Comparison of ENCODE assay signal across 12 cellular contexts in the genomic region with DNA sequence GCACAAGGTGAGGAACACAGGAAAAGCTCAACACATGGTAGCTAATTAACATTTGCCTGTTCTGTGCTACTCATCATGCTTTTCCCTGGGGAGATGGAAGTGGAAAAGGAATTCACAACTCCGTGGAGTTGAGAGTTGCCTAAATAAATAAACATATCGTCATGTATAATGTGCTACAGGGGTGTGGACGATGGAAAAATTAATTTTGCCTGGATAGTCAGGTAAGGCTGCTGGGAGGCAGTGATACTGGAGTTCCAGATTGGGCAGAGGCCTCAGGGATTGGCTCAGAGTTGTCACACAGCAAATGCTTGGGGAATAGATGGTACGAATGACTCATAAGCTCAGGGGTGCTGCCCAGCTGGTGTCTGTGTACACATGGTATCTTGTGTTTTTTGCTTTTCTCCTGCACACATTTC. TPM values are rescaled to one million over a fixed set of nuclear protein-coding genes. Genes with fewer than 3 reads are reported as not detected.
DNase-seq lines count a peak whose midpoint lies in the region; ATAC-seq, FAIRE-seq and TF ChIP-seq lines count a peak whose summit lies in the region.
"Had no signal": no experiment of that assay in that cellular context is flagged by ENCODE, and none has a peak within 500 bp of the region (broad histone marks: within the 10 kb centered on the region; RNA-seq: fewer than 3 reads in every experiment).

No MANE protein-coding gene starts in this region.

- H3K4me1 ChIP-seq in kidney (ENCODE audit: control insufficient read depth in 1 of 2, insufficient read depth in 1 of 2, low read depth in 1 of 2, low read length in 2 of 2): peaks cover 6 to 7% of the 10 kb centered on the region in 2 donors
- H3K4me1 ChIP-seq: BE2C had no signal

- no peak for TF ChIP-seq CTCF in kidney (IDR thresholded peaks at IDR 0.05; ENCODE audit: borderline replicate concordance, extremely low read depth, insufficient read depth)

- H3K27me3 Mint-ChIP-seq in activated CD4-positive, alpha-beta T cell treated with anti-CD3 and anti-CD28 coated beads for 36 hours: peaks cover 18% of the 10 kb centered on the region
- H3K27me3 Mint-ChIP-seq in stimulated activated naive B cell treated with anti-CD40 and anti-IgM and Interleukin-4, amounts not matched to agents 10 μg/mL and 1 μg/mL and 100 μg/mL, for 72 hours: no peaks in the 10 kb centered on the region

- no peak overlapping the region for H3K9ac ChIP-seq in kidney (ENCODE audit: low read length in 2 of 2)

- H3K27ac Mint-ChIP-seq in activated CD4-positive, alpha-beta T cell treated with anti-CD3 and anti-CD28 coated beads for 36 hours: no peak overlapping the region
- H3K27ac Mint-ChIP-seq in stimulated activated naive B cell treated with anti-CD40 and anti-IgM and Interleukin-4, amounts not matched to agents 10 μg/mL and 1 μg/mL and 100 μg/mL, for 72 hours: peak overlapping the region; percentile 70

- DNase-seq in activated CD4-positive, alpha-beta T cell treated with anti-CD3 and anti-CD28 coated beads for 36 hours: peak; percentile 16
- DNase-seq in activated CD4-positive, alpha-beta T cell treated with anti-CD3 and anti-CD28 coated beads for 4 hours: no peak
- DNase-seq in NCI-H446 treated with DMSO at 0.1 percent for 48 hours (lab: John Stamatoyannopoulos, UW) (peak; percentile 14), fibroblast of gingiva (ENCODE audit: low read depth) (peak; percentile 38), cerebellar cortex (ENCODE audit: low spot score) (no peak), kidney (no peak)
- no peak for DNase-seq in stimulated activated naive B cell treated with anti-CD40 and anti-IgM and Interleukin-4, amounts not matched to agents 10 μg/mL and 1 μg/mL and 100 μg/mL, for 72 hours
- DNase-seq: amygdala; BE2C; left cardiac atrium; stimulated activated CD4-positive, alpha-beta T cell treated with anti-CD3 and anti-CD28 coated beads, Interleukin-4, amount 100 ng/mL, for 4 hours had no signal

- intact Hi-C loops in activated CD4-positive, alpha-beta T cell treated with anti-CD3 and anti-CD28 coated beads for 36 hours (cut with DNase I, micrococcal nuclease): no loop called here
- intact Hi-C loops in kidney (cut with DNase I): no loop called here

- ATAC-seq in activated CD4-positive, alpha-beta T cell treated with anti-CD3 and anti-CD28 coated beads for 36 hours: no peak
- ATAC-seq in stimulated activated naive B cell treated with anti-CD40 and anti-IgM and Interleukin-4, amounts not matched to agents 10 μg/mL and 1 μg/mL and 100 μg/mL, for 72 hours (replicated peaks): peak in 1 of 2 donors; percentile 17
- no peak for ATAC-seq in GM19035 (IDR thresholded peaks at IDR 0.05; ENCODE audit: unreplicated experiment)
- ATAC-seq: left cardiac atrium had no signal

- H3K4me3 Mint-ChIP-seq in activated CD4-positive, alpha-beta T cell treated with anti-CD3 and anti-CD28 coated beads for 36 hours: no peak overlapping the region
- H3K4me3 Mint-ChIP-seq in stimulated activated naive B cell treated with anti-CD40 and anti-IgM and Interleukin-4, amounts not matched to agents 10 μg/mL and 1 μg/mL and 100 μg/mL, for 72 hours: no peak overlapping the region

- no peak overlapping the region for H3K27ac ChIP-seq in kidney (ENCODE audit: low read depth in 2 of 2, low read length in 2 of 2)

- no peaks in the 10 kb centered on the region for H3K36me3 Mint-ChIP-seq in activated CD4-positive, alpha-beta T cell treated with anti-CD3 and anti-CD28 coated beads for 36 hours (ENCODE audit: low read depth)
- peaks cover 1 to 2% of the 10 kb centered on the region in 2 donors for H3K36me3 Mint-ChIP-seq in stimulated activated naive B cell treated with anti-CD40 and anti-IgM and Interleukin-4, amounts not matched to agents 10 μg/mL and 1 μg/mL and 100 μg/mL, for 72 hours

- H3K9me3 ChIP-seq in kidney (ENCODE audit: control insufficient read depth in 1 of 2, low read length in 2 of 2): no peaks in the 10 kb centered on the region
- H3K9me3 ChIP-seq: BE2C had no signal

- H3K36me3 ChIP-seq in kidney (ENCODE audit: control insufficient read depth in 1 of 2, insufficient read depth in 2 of 2, low read length in 2 of 2): no peaks in the 10 kb centered on the region
- H3K36me3 ChIP-seq: BE2C had no signal

- peaks cover 8% of the 10 kb centered on the region for H3K4me1 Mint-ChIP-seq in activated CD4-positive, alpha-beta T cell treated with anti-CD3 and anti-CD28 coated beads for 36 hours
- peaks cover 45 to 73% of the 10 kb centered on the region in 2 donors for H3K4me1 Mint-ChIP-seq in stimulated activated naive B cell treated with anti-CD40 and anti-IgM and Interleukin-4, amounts not matched to agents 10 μg/mL and 1 μg/mL and 100 μg/mL, for 72 hours

- CTCF ChIA-PET in activated CD4-positive, alpha-beta T cell treated with anti-CD3 and anti-CD28 coated beads for 36 hours (lab: Charles Lee): interaction anchor here (0.7 to 5.2 kb wide), 8 partner anchors 18 to 72 kb away, joined by 3 to 15 read pairs (median 4); partner anchors contain the start of genes HTD2 and RPP14

- H3K4me3 ChIP-seq in kidney (ENCODE audit: low read length in 2 of 2): no peak overlapping the region

- no peaks in the 10 kb centered on the region for H3K9me3 Mint-ChIP-seq in activated CD4-positive, alpha-beta T cell treated with anti-CD3 and anti-CD28 coated beads for 36 hours (ENCODE audit: low read depth)
- no peaks in the 10 kb centered on the region for H3K9me3 Mint-ChIP-seq in stimulated activated naive B cell treated with anti-CD40 and anti-IgM and Interleukin-4, amounts not matched to agents 10 μg/mL and 1 μg/mL and 100 μg/mL, for 72 hours

- POLR2A ChIA-PET in activated CD4-positive, alpha-beta T cell treated with anti-CD3 and anti-CD28 coated beads for 36 hours (lab: Charles Lee): interaction anchor here (0.5 kb wide), 1 partner anchor 17 kb away, joined by 3 read pairs; no protein-coding TSS in a partner anchor

- no peak for FAIRE-seq in kidney (lab: Jason Lieb, UNC)

RNA-seq across cellular contexts. Expression of gene ABHD6, which starts 3.1 kb away (rescaled TPM):
- 1 to 10 TPM; 3.0 to 3.5 TPM for total RNA-seq in activated CD4-positive, alpha-beta T cell treated with anti-CD3 and anti-CD28 coated beads for 36 hours
- 10.2 TPM for total RNA-seq in kidney
- polyA plus RNA-seq in kidney (ENCODE audit: insufficient read depth, low read depth, low replicate concordance): 21.4 TPM

RNA-seq across cellular contexts. Expression of gene DNASE1L3, which starts 23.8 kb away (rescaled TPM):
- not detected for total RNA-seq in activated CD4-positive, alpha-beta T cell treated with anti-CD3 and anti-CD28 coated beads for 36 hours
- 24.9 TPM for total RNA-seq in kidney
- polyA plus RNA-seq in kidney (ENCODE audit: insufficient read depth, low read depth, low replicate concordance): 27.5 TPM

Comparison
In these comparisons a context has a peak if more than half of its experiments do, and no peak if none do; other contexts are left out.
1. DNase-seq: peak in activated CD4-positive, alpha-beta T cell treated with anti-CD3 and anti-CD28 coated beads for 36 hours (single experiment), NCI-H446 treated with DMSO at 0.1 percent for 48 hours (single experiment) and fibroblast of gingiva (single experiment); none in activated CD4-positive, alpha-beta T cell treated with anti-CD3 and anti-CD28 coated beads for 4 hours (0 of 2), stimulated activated naive B cell treated with anti-CD40 and anti-IgM and Interleukin-4, amounts not matched to agents 10 μg/mL and 1 μg/mL and 100 μg/mL, for 72 hours (single experiment), cerebellar cortex (single experiment) and kidney (single experiment).
2. RNA of gene DNASE1L3, which starts 23.8 kb away (total RNA-seq): 24.9 TPM in kidney (single experiment); not detected in activated CD4-positive, alpha-beta T cell treated with anti-CD3 and anti-CD28 coated beads for 36 hours; every median in the first group is over 10 times any median in the second.